ENCODE assay signal across 8 cellular contexts in genomic region chr1:109776911-109777310, GRCh38. TPM values are rescaled to one million over a fixed set of nuclear protein-coding genes. Genes with fewer than 3 reads are reported as not detected.
A peak's percentile ranks its signal among the peaks of the same experiment; 100 is the strongest.
DNase-seq lines count a peak whose midpoint lies in the region; ATAC-seq and TF ChIP-seq lines count a peak whose summit lies in the region.

No MANE protein-coding gene starts in this region.

- H3K36me3 ChIP-seq in liver (ENCODE audit: control insufficient read depth in 4 of 4, insufficient read depth in 3 of 4, low read depth in 1 of 4, low read length in 3 of 4) = no peaks in the 10 kb centered on the region

- H3K9me3 ChIP-seq in liver (ENCODE audit: control insufficient read depth in 4 of 4, low read length in 3 of 4) = peaks cover 0 to 5% (median 0%) of the 10 kb centered on the region in 4 donors

- H3K27ac ChIP-seq in liver (ENCODE audit: low read depth in 1 of 2, low read length in 2 of 2) = no peak overlapping the region

- TF ChIP-seq CTCF in choroid plexus epithelial cell (conservative IDR thresholded peaks at IDR 0.05; ENCODE audit: low read depth, low read length) = peak; percentile 97
- peak; percentile 97 for TF ChIP-seq CTCF in liver (IDR thresholded peaks at IDR 0.05; ENCODE audit: low read depth, low read length, missing input control)

- H3K4me1 ChIP-seq in liver (ENCODE audit: control insufficient read depth in 4 of 4, insufficient read depth in 4 of 4, low read length in 3 of 4) = peaks cover 0 to 6% (median 0%) of the 10 kb centered on the region in 4 donors

- DNase-seq in GM03348 (ENCODE audit: low spot score) (peak; percentile 91), NCI-H446 treated with DMSO at 0.1 percent for 48 hours (lab: John Stamatoyannopoulos, UW) (peak; percentile 39), choroid plexus epithelial cell (ENCODE audit: low read depth) (peak; percentile 87)
- DNase-seq in activated CD4-positive, alpha-beta T cell treated with anti-CD3 and anti-CD28 coated beads for 48 hours = peak; percentile 86
- DNase-seq in stimulated activated CD4-positive, alpha-beta T cell treated with anti-CD3 and anti-CD28 coated beads, TNF-alpha, amount 100 ng/mL, for 4 hours (ENCODE audit: low read depth in 3 of 3) = peak; percentile 53 to 63 (median 59)

- WGBS in liver = 30% methylated on average over 4 of the region's 4 CpGs

- H3K9ac ChIP-seq in liver (ENCODE audit: low read depth in 1 of 2, low read length in 2 of 2) = no peak overlapping the region

- H3K4me3 ChIP-seq in choroid plexus epithelial cell (ENCODE audit: low read depth, low read length) (no peak overlapping the region), liver (ENCODE audit: low read depth in 1 of 3, low read length in 3 of 3) (no peak overlapping the region)

- peak; percentile 99 to 100 for TF ChIP-seq RAD21 in liver (IDR thresholded peaks at IDR 0.05)

- ATAC-seq in HG03025 (IDR thresholded peaks at IDR 0.05; ENCODE audit: low FRiP score, unreplicated experiment) (peak; percentile 63), HG03439 (IDR thresholded peaks at IDR 0.05; ENCODE audit: unreplicated experiment) (no peak)

- no peaks in the 10 kb centered on the region for H3K27me3 ChIP-seq in liver (ENCODE audit: control insufficient read depth in 4 of 4, insufficient read depth in 4 of 4, low read length in 3 of 4)

TF ChIP-seq in liver, 16 proteins besides CTCF, POLR2A, EP300 and RAD21:
- TF ChIP-seq GABPA (IDR thresholded peaks at IDR 0.05 in 1 of 2, conservative IDR thresholded peaks at IDR 0.05 in 1 of 2) = no peak
- TF ChIP-seq YY1 (IDR thresholded peaks at IDR 0.05) = no peak
- peak in 1 of 2 donors; percentile 31 for TF ChIP-seq RXRA (IDR thresholded peaks at IDR 0.05)
- no peak for TF ChIP-seq NR2F2 (IDR thresholded peaks at IDR 0.05)
- TF ChIP-seq TAF1 (conservative IDR thresholded peaks at IDR 0.05) = no peak
- no peak for TF ChIP-seq EGR1 (IDR thresholded peaks at IDR 0.05; ENCODE audit: low read depth in 2 of 2)
- no peak for TF ChIP-seq ZBTB33 (IDR thresholded peaks at IDR 0.05)

RNA-seq across cellular contexts. Expression of gene EPS8L3, which starts 13.2 kb away (rescaled TPM):
- total RNA-seq in liver = under 1 TPM in 1 of 2 donors, not detected in 1; 0.09 TPM
- under 1 TPM; 0.15 to 0.38 TPM for polyA plus RNA-seq in liver

RNA-seq across cellular contexts. Expression of gene GSTM3, which starts 36.1 kb away (rescaled TPM):
- 10 to 100 TPM in 1 of 2 donors, 1 to 10 TPM in 1; 6.9 to 39.8 TPM for total RNA-seq in liver
- polyA plus RNA-seq in liver = 10 to 100 TPM; 30.1 to 51.5 TPM

Comparison
In these comparisons a context has a peak if more than half of its experiments do, and no peak if none do; other contexts are left out.
1. DNase-seq: peak in every context shown above with its lines; median percentile 91 in GM03348; 87 in choroid plexus epithelial cell; 86 in activated CD4-positive, alpha-beta T cell treated with anti-CD3 and anti-CD28 coated beads for 48 hours; 59 in stimulated activated CD4-positive, alpha-beta T cell treated with anti-CD3 and anti-CD28 coated beads, TNF-alpha, amount 100 ng/mL, for 4 hours; 39 in NCI-H446 treated with DMSO at 0.1 percent for 48 hours.